Comparison of ENCODE assay signal across 8 cellular contexts in the genomic region with DNA sequence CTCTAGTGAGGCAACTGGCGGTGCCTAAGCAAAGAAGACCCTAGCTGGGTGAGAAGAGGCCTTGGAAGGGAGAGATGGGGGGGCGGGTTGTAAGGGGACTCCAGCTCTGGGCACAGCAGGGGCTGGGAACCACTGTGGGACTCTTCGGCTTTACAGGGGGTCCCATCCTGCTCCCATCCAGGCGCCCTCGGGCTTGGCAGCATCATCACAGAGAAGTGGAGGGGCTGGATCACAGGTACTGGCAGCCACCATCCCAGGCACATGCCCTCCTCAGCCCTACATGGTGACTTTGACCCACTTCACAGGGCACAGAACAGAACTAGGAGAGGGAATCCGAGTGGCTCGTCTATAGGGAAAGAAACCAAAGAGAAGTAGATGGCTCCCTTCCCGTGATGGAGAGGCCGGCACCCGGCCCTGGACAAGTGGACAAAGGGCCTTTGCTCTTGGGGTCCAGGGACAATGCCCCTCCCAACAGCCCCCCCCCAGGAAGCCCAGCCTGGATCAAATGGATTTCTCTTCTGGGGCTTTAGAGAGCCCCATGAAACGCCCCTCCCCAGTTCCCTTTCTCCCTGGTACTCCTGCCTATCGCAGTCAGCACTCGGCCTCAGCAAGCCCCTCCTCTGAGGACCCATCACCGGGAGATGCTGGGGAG. TPM values are rescaled to one million over a fixed set of nuclear protein-coding genes. Genes with fewer than 3 reads are reported as not detected.
DNase-seq lines count a peak whose midpoint lies in the region; ATAC-seq and TF ChIP-seq lines count a peak whose summit lies in the region.

No MANE protein-coding gene starts in this region.

- WGBS in adipose tissue, 3 donors, result 27 to 56% (median 54%) methylated on average over 13 to 14 of the region's 14 CpGs
- 18% methylated on average over 4 of the region's 14 CpGs for WGBS in right lobe of liver (ENCODE audit: insufficient coverage, low coverage, low lambda C conversion rate, missing lambda C conversion rate)
- WGBS in thyroid gland, 2 donors, result 27 to 52% methylated on average over 9 to 11 of the region's 14 CpGs

- DNase-seq in activated CD8-positive, alpha-beta memory T cell treated with anti-CD3 and anti-CD28 coated beads, Interleukin-2, amount 10 ng/mL, durations not matched to agents 7 days and 5 days, result peak; percentile 48
- no peak for DNase-seq in activated CD8-positive, alpha-beta memory T cell treated with anti-CD3 and anti-CD28 coated beads for 24 hours
- DNase-seq in right lobe of liver, result no peak
- no peak for DNase-seq in thyroid gland
- DNase-seq in NCI-H2196 (lab: John Stamatoyannopoulos, UW; ENCODE audit: unreplicated experiment), result no peak
- no peak for DNase-seq in Ammon's horn (ENCODE audit: low spot score)
- DNase-seq in NCI-H2171 (lab: John Stamatoyannopoulos, UW), result no peak

- peak overlapping the region; percentile 67 to 86 (median 74) for H3K4me3 ChIP-seq in right lobe of liver
- peak overlapping the region; percentile 51 to 75 (median 71) for H3K4me3 ChIP-seq in thyroid gland (replicated peaks in 1 of 3)

- H3K4me3 Mint-ChIP-seq in activated CD8-positive, alpha-beta memory T cell treated with anti-CD3 and anti-CD28 coated beads, Interleukin-2, amount 10 ng/mL, durations not matched to agents 7 days and 5 days, result peak overlapping the region; percentile 87

- H3K27ac Mint-ChIP-seq in activated CD8-positive, alpha-beta memory T cell treated with anti-CD3 and anti-CD28 coated beads, Interleukin-2, amount 10 ng/mL, durations not matched to agents 7 days and 5 days, result peak overlapping the region; percentile 93

- TF ChIP-seq POLR2A in right lobe of liver (IDR thresholded peaks at IDR 0.05) (no peak), thyroid gland (IDR thresholded peaks at IDR 0.05) (no peak)

- no peaks in the 10 kb centered on the region for H3K27me3 ChIP-seq in right lobe of liver
- no peaks in the 10 kb centered on the region for H3K27me3 ChIP-seq in thyroid gland

- H3K4me1 ChIP-seq in right lobe of liver, result peaks cover 0 to 66% (median 21%) of the 10 kb centered on the region in 4 donors
- peaks cover 49 to 52% of the 10 kb centered on the region in 2 donors for H3K4me1 ChIP-seq in thyroid gland

- H3K36me3 ChIP-seq in right lobe of liver (no peaks in the 10 kb centered on the region), thyroid gland (no peaks in the 10 kb centered on the region)

- no peaks in the 10 kb centered on the region for H3K9me3 Mint-ChIP-seq in activated CD8-positive, alpha-beta memory T cell treated with anti-CD3 and anti-CD28 coated beads, Interleukin-2, amount 10 ng/mL, durations not matched to agents 7 days and 5 days (ENCODE audit: low read depth)

- peak overlapping the region; percentile 28 for H3K27ac ChIP-seq in adipose tissue (ENCODE audit: low read depth, low read length)
- H3K27ac ChIP-seq in right lobe of liver, result peak overlapping the region; percentile 78 to 97 (median 87)
- H3K27ac ChIP-seq in thyroid gland, result peak overlapping the region; percentile 91 to 95 (median 94)

- peaks cover 46% of the 10 kb centered on the region for H3K4me1 Mint-ChIP-seq in activated CD8-positive, alpha-beta memory T cell treated with anti-CD3 and anti-CD28 coated beads, Interleukin-2, amount 10 ng/mL, durations not matched to agents 7 days and 5 days

- H3K9me3 ChIP-seq in right lobe of liver (no peaks in the 10 kb centered on the region), thyroid gland (no peaks in the 10 kb centered on the region)

- TF ChIP-seq CTCF in right lobe of liver (IDR thresholded peaks at IDR 0.05), result no peak
- no peak for TF ChIP-seq CTCF in thyroid gland (IDR thresholded peaks at IDR 0.05)

- H3K27me3 Mint-ChIP-seq in activated CD8-positive, alpha-beta memory T cell treated with anti-CD3 and anti-CD28 coated beads, Interleukin-2, amount 10 ng/mL, durations not matched to agents 7 days and 5 days, result no peaks in the 10 kb centered on the region

- no peak for ATAC-seq in activated CD8-positive, alpha-beta memory T cell treated with anti-CD3 and anti-CD28 coated beads, Interleukin-2, amount 10 ng/mL, durations not matched to agents 7 days and 5 days
- peak in 1 of 4 donors; percentile 0 for ATAC-seq in right lobe of liver

- CTCF ChIA-PET in activated CD8-positive, alpha-beta memory T cell treated with anti-CD3 and anti-CD28 coated beads, Interleukin-2, amount 10 ng/mL, durations not matched to agents 7 days and 5 days (lab: Charles Lee), result interaction anchor here (0.9 to 4.2 kb wide), 11 partner anchors 9 to 111 kb away, joined by 3 to 29 read pairs (median 5); no protein-coding TSS in a partner anchor

- H3K36me3 Mint-ChIP-seq in activated CD8-positive, alpha-beta memory T cell treated with anti-CD3 and anti-CD28 coated beads, Interleukin-2, amount 10 ng/mL, durations not matched to agents 7 days and 5 days, result peaks cover 8% of the 10 kb centered on the region

- intact Hi-C loops in right lobe of liver (cut with DNase I) (no loop called here), thyroid gland (cut with DNase I) (no loop called here)

RNA-seq across cellular contexts. Expression of gene ECE1, which starts 54.0 kb away (rescaled TPM):
- total RNA-seq in activated CD8-positive, alpha-beta memory T cell treated with anti-CD3 and anti-CD28 coated beads, Interleukin-2, amount 10 ng/mL, durations not matched to agents 7 days and 5 days, result 10 to 100 TPM; 46.6 to 87.5 TPM
- 100 to 1,000 TPM in 1 of 3 donors, 10 to 100 TPM in 2; 63.8 to 110 (median 65.3) TPM for polyA plus RNA-seq in adipose tissue
- total RNA-seq in right lobe of liver (10 to 100 TPM; 39.7 to 61.3 (median 43.8) TPM), thyroid gland (100 to 1,000 TPM in 2 of 4 donors, 10 to 100 TPM in 2; 74.5 to 146 (median 97.2) TPM)

Comparison
In these comparisons a context has a peak if more than half of its experiments do, and no peak if none do; other contexts are left out.
1. H3K27ac ChIP-seq: peak in every context shown above with its lines; median percentile 94 in thyroid gland; 87 in right lobe of liver; 28 in adipose tissue.